8 cellular contexts compared by ENCODE assay signal in the genomic region with DNA sequence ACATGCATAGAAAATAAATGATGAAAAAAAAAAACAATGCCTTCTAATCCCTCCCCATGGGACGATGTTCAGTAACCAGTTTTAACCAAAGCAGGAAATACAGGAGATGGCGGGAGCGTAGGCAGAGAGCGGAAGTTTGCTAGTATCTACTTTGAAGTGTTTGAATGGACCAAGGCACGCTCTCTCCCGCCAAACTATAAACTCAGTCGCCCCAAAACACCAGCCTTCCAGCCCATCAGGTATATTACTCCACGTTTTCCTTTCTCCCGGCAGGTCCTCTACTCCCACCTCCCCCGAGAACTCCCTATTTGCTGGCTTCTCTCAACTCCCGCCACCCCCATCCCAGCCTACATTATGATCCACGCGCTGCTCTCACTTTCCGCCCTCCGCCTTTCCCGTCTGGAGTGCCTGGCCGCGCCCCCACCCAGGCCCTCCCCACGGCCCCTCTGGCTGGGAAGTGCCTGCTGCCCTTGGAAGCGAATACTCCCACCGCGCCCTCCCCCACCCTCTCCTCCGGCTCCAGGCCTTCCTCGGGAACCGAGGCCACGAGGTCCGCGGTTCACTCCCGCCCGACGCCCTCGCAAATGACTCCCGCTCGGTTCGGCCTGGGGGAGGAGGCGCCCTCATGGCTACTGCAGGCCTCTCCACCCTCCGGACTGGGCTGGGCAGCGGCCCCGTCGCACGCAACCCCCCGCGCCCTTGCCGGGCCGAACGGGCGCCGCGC. TPM values are rescaled to one million over a fixed set of nuclear protein-coding genes. Genes with fewer than 3 reads are reported as not detected.
DNase-seq lines count a peak whose midpoint lies in the region; ATAC-seq and TF ChIP-seq lines count a peak whose summit lies in the region.

No MANE protein-coding gene starts in this region.

- no peak for TF ChIP-seq CTCF in A673 (conservative IDR thresholded peaks at IDR 0.05; ENCODE audit: low read depth, low read length)
- no peak for TF ChIP-seq CTCF in activated B cell treated with CpG ODN at 0.5 μM for 24 hours (IDR thresholded peaks at IDR 0.05)

- CTCF ChIA-PET in A673 (lab: Charles Lee) (no interaction called here), activated B cell treated with CpG ODN at 0.5 μM for 24 hours (lab: Charles Lee) (no interaction called here)

- DNase-seq in A673 (ENCODE audit: low spot score) (peak; percentile 75), NCI-H226 (peak; percentile 78), activated B cell treated with CpG ODN at 0.5 μM for 24 hours (peak; percentile 31), cerebellum (ENCODE audit: low spot score) (peak; percentile 32), kidney glomerular epithelial cell (lab: John Stamatoyannopoulos, UW) (peak; percentile 37)
- DNase-seq in stimulated activated CD4-positive, alpha-beta T cell treated with anti-CD3 and anti-CD28 coated beads, Interleukin-1b, Interleukin-23, amount 100 ng/mL, for 24 hours (ENCODE audit: low read depth in 4 of 4, low spot score in 1 of 4) = peak; percentile 18 to 35 (median 20)

- peak overlapping the region; percentile 91 for H3K27ac Mint-ChIP-seq in activated B cell treated with CpG ODN at 0.5 μM for 24 hours

- ATAC-seq in GM18870 (IDR thresholded peaks at IDR 0.05; ENCODE audit: unreplicated experiment) (peak; percentile 35), HG03159 (IDR thresholded peaks at IDR 0.05; ENCODE audit: unreplicated experiment) (peak; percentile 27), activated B cell treated with CpG ODN at 0.5 μM for 24 hours (ENCODE audit: low read depth) (peak; percentile 12)

- POLR2A ChIA-PET in A673 (lab: Charles Lee; ENCODE audit: low non-redundant PET) = no interaction called here
- POLR2A ChIA-PET in activated B cell treated with CpG ODN at 0.5 μM for 24 hours (lab: Charles Lee) = interaction anchor here (0.7 to 1.6 kb wide), 7 partner anchors 11 to 857 kb away, joined by 3 to 16 read pairs (median 8); partner anchors contain the start of genes ANAPC4, SEPSECS and ZCCHC4

- H3K36me3 Mint-ChIP-seq in activated B cell treated with CpG ODN at 0.5 μM for 24 hours (ENCODE audit: low read depth) = peaks cover 28% of the 10 kb centered on the region

- H3K27me3 Mint-ChIP-seq in activated B cell treated with CpG ODN at 0.5 μM for 24 hours = no peaks in the 10 kb centered on the region

- peak overlapping the region; percentile 98 for H3K4me3 Mint-ChIP-seq in activated B cell treated with CpG ODN at 0.5 μM for 24 hours

- peaks cover 45% of the 10 kb centered on the region for H3K4me1 Mint-ChIP-seq in activated B cell treated with CpG ODN at 0.5 μM for 24 hours

- intact Hi-C loops in A673 (cut with micrococcal nuclease; ENCODE audit: unreplicated experiment) = loop anchor here (10.0 kb wide), 1 partner anchor 191 kb away; no protein-coding TSS in a partner anchor
- intact Hi-C loops in activated B cell treated with CpG ODN at 0.5 μM for 24 hours (cut with micrococcal nuclease) = loop anchor here (1.0 to 5.0 kb wide), 7 partner anchors 15 to 1999 kb away; partner anchors contain the start of genes ANAPC4, PI4K2B, SEPSECS and TBC1D19

- peak overlapping the region; percentile 99 for H3K27ac ChIP-seq in A673 (ENCODE audit: low read depth, low read length, poor library complexity, severe bottlenecking)

- no TSS peak for BruUV-seq in A673 (replicated peaks; lab: Mats Ljungman, UMichigan)

- peak overlapping the region; percentile 99 for H3K4me3 ChIP-seq in A673 (ENCODE audit: low read depth, low read length, poor library complexity, severe bottlenecking)

- H3K36me3 ChIP-seq in A673 (ENCODE audit: insufficient read depth, low read length, poor library complexity, severe bottlenecking) = peaks cover 16% of the 10 kb centered on the region

- no peaks in the 10 kb centered on the region for H3K9me3 Mint-ChIP-seq in activated B cell treated with CpG ODN at 0.5 μM for 24 hours

- no peaks in the 10 kb centered on the region for H3K9me3 ChIP-seq in A673 (ENCODE audit: low read depth, low read length, poor library complexity, severe bottlenecking)

- H3K4me1 ChIP-seq in A673 (ENCODE audit: insufficient read depth, low read length, poor library complexity, severe bottlenecking) = peaks cover 5% of the 10 kb centered on the region

- H3K27me3 ChIP-seq in A673 (replicated peaks; ENCODE audit: insufficient read depth, low read depth, low read length, poor library complexity) = no peaks in the 10 kb centered on the region

RNA-seq across cellular contexts. Expression of gene DHX15, which starts 0.7 kb away (rescaled TPM):
- 201 and 229 TPM in 2 replicates for total RNA-seq in A673 (2021)
- 145 and 163 TPM in 2 replicates for total RNA-seq in activated B cell treated with CpG ODN at 0.5 μM for 24 hours
- total RNA-seq in cerebellum = 220 TPM

Comparison
In these comparisons a context has a peak if more than half of its experiments do, and no peak if none do; other contexts are left out.
1. Peak in every context shown above with its lines: DNase-seq, ATAC-seq, H3K4me3 ChIP-seq and H3K27ac ChIP-seq.
2. DNase-seq: peak in every context shown above with its lines; median percentile 78 in NCI-H226; 75 in A673; 37 in kidney glomerular epithelial cell; 32 in cerebellum; 31 in activated B cell treated with CpG ODN at 0.5 μM for 24 hours; 20 in stimulated activated CD4-positive, alpha-beta T cell treated with anti-CD3 and anti-CD28 coated beads, Interleukin-1b, Interleukin-23, amount 100 ng/mL, for 24 hours.